In the genomic region with DNA sequence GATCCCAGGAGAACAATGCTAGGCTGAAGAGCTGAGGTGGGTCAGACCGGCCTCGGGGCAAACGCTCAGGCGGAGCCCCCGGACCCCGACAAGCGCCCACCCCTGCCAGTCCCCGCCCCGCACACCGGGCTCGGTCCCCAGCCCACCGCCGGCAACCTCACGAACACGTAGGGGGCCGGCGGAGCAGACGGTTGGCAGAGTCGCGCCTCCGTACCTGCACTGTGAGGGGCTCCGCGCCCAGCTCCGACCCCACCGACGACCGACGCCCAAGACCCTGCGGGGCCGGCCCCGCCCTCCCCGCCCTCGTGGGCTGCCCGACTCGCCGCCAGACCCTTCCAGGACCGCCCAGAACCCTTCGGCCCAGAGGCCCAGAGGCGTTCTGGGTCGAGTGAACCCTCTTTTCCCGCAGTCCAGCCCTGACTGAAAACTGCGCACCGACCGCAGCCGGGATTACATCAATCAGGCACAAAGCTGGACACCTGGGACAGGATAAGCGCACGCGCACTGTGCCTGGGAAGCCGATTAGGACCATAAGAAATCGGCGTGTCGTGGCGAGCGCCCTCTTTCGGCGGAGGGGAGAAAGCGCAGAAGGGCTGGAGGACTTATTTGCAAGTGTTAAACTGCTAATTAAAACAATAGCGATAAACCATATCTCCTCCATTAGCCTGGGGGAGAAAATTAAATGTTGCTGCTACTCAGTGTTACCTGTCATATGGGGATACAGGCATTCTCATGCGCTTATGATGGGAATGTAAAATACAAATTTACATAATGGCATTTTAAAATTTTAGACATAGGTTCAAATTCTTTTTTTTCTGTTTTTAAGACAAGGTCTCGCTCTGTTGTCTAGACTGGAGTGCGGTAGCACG, we compare ENCODE assay signal across 1 cellular context.
A peak's percentile ranks its signal among the peaks of the same experiment; 100 is the strongest.
TF ChIP-seq lines count a peak whose summit lies in the region.

No MANE protein-coding gene starts in this region.

TF ChIP-seq in HEK293, 187 proteins besides CTCF, POLR2A, EP300 and RAD21 (continued from another document and continues in another):
- TF ChIP-seq, protein P1, sequence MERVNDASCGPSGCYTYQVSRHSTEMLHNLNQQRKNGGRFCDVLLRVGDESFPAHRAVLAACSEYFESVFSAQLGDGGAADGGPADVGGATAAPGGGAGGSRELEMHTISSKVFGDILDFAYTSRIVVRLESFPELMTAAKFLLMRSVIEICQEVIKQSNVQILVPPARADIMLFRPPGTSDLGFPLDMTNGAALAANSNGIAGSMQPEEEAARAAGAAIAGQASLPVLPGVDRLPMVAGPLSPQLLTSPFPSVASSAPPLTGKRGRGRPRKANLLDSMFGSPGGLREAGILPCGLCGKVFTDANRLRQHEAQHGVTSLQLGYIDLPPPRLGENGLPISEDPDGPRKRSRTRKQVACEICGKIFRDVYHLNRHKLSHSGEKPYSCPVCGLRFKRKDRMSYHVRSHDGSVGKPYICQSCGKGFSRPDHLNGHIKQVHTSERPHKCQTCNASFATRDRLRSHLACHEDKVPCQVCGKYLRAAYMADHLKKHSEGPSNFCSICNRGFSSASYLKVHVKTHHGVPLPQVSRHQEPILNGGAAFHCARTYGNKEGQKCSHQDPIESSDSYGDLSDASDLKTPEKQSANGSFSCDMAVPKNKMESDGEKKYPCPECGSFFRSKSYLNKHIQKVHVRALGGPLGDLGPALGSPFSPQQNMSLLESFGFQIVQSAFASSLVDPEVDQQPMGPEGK (tag by site-specific recombination; IDR thresholded peaks at IDR 0.05) = peak; percentile 32; the same call in 1 of the 2 replicates
- TF ChIP-seq, protein P2, sequence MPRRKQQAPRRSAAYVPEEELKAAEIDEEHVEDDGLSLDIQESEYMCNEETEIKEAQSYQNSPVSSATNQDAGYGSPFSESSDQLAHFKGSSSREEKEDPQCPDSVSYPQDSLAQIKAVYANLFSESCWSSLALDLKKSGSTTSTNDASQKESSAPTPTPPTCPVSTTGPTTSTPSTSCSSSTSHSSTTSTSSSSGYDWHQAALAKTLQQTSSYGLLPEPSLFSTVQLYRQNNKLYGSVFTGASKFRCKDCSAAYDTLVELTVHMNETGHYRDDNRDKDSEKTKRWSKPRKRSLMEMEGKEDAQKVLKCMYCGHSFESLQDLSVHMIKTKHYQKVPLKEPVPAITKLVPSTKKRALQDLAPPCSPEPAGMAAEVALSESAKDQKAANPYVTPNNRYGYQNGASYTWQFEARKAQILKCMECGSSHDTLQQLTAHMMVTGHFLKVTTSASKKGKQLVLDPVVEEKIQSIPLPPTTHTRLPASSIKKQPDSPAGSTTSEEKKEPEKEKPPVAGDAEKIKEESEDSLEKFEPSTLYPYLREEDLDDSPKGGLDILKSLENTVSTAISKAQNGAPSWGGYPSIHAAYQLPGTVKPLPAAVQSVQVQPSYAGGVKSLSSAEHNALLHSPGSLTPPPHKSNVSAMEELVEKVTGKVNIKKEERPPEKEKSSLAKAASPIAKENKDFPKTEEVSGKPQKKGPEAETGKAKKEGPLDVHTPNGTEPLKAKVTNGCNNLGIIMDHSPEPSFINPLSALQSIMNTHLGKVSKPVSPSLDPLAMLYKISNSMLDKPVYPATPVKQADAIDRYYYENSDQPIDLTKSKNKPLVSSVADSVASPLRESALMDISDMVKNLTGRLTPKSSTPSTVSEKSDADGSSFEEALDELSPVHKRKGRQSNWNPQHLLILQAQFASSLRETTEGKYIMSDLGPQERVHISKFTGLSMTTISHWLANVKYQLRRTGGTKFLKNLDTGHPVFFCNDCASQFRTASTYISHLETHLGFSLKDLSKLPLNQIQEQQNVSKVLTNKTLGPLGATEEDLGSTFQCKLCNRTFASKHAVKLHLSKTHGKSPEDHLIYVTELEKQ (tag by site-specific recombination; IDR thresholded peaks at IDR 0.05; ENCODE audit: borderline replicate concordance) = no peak
- TF ChIP-seq KLF10 (tag by site-specific recombination; IDR thresholded peaks at IDR 0.05) (peak; percentile 50; the same call in 1 of the 2 replicates), ZNF610 (tag by site-specific recombination; IDR thresholded peaks at IDR 0.05; ENCODE audit: borderline replicate concordance) (no peak), ZSCAN23 (tag by site-specific recombination; IDR thresholded peaks at IDR 0.05) (no peak), ZNF837 (tag by site-specific recombination; IDR thresholded peaks at IDR 0.05) (no peak), ZNF184 (tag by site-specific recombination; IDR thresholded peaks at IDR 0.05) (no peak), HOXC10 (CRISPR knock-in tag; IDR thresholded peaks at IDR 0.05) (no peak), BCL11B (tag by site-specific recombination; IDR thresholded peaks at IDR 0.05; ENCODE audit: low read depth) (no peak), KLF1 (tag by site-specific recombination; IDR thresholded peaks at IDR 0.05) (peak; percentile 76), EGR2 (tag by site-specific recombination; IDR thresholded peaks at IDR 0.05; ENCODE audit: low read depth) (peak; percentile 24; the same call in 1 of the 2 replicates), ZNF394 (tag by site-specific recombination; IDR thresholded peaks at IDR 0.05; ENCODE audit: borderline replicate concordance) (no peak), ZFP69B (tag by site-specific recombination; IDR thresholded peaks at IDR 0.05) (no peak), ZNF211 (tag by site-specific recombination; IDR thresholded peaks at IDR 0.05; ENCODE audit: low read depth) (no peak), ZNF202 (tag by site-specific recombination; IDR thresholded peaks at IDR 0.05; ENCODE audit: borderline replicate concordance) (no peak), ZNF529 (tag by site-specific recombination; IDR thresholded peaks at IDR 0.05; ENCODE audit: insufficient replicate concordance) (no peak), TCF7L2 (IDR thresholded peaks at IDR 0.05; ENCODE audit: borderline replicate concordance, low read depth, low read length) (no peak), ZNF274 (IDR thresholded peaks at IDR 0.05; ENCODE audit: low read length) (no peak), ZNF274 (tag by site-specific recombination; IDR thresholded peaks at IDR 0.05; ENCODE audit: borderline replicate concordance) (no peak), ZNF596 (tag by site-specific recombination; IDR thresholded peaks at IDR 0.05) (no peak), ZNF302 (tag by site-specific recombination; IDR thresholded peaks at IDR 0.05; ENCODE audit: low read depth) (no peak), ZFP37 (tag by site-specific recombination; IDR thresholded peaks at IDR 0.05) (no peak), ZNF473 (tag by site-specific recombination; IDR thresholded peaks at IDR 0.05) (no peak), ZNF391 (tag by site-specific recombination; IDR thresholded peaks at IDR 0.05; ENCODE audit: borderline replicate concordance, low read depth) (no peak), FEZF1 (tag by site-specific recombination; IDR thresholded peaks at IDR 0.05) (no peak), ZNF530 (tag by site-specific recombination; IDR thresholded peaks at IDR 0.05; ENCODE audit: low read depth) (no peak), ZNF174 (tag by site-specific recombination; IDR thresholded peaks at IDR 0.05) (no peak)
- TF ChIP-seq, protein P3, sequence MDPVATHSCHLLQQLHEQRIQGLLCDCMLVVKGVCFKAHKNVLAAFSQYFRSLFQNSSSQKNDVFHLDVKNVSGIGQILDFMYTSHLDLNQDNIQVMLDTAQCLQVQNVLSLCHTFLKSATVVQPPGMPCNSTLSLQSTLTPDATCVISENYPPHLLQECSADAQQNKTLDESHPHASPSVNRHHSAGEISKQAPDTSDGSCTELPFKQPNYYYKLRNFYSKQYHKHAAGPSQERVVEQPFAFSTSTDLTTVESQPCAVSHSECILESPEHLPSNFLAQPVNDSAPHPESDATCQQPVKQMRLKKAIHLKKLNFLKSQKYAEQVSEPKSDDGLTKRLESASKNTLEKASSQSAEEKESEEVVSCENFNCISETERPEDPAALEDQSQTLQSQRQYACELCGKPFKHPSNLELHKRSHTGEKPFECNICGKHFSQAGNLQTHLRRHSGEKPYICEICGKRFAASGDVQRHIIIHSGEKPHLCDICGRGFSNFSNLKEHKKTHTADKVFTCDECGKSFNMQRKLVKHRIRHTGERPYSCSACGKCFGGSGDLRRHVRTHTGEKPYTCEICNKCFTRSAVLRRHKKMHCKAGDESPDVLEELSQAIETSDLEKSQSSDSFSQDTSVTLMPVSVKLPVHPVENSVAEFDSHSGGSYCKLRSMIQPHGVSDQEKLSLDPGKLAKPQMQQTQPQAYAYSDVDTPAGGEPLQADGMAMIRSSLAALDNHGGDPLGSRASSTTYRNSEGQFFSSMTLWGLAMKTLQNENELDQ (tag by site-specific recombination; IDR thresholded peaks at IDR 0.05; ENCODE audit: low read depth) = no peak
- TF ChIP-seq, protein P4, sequence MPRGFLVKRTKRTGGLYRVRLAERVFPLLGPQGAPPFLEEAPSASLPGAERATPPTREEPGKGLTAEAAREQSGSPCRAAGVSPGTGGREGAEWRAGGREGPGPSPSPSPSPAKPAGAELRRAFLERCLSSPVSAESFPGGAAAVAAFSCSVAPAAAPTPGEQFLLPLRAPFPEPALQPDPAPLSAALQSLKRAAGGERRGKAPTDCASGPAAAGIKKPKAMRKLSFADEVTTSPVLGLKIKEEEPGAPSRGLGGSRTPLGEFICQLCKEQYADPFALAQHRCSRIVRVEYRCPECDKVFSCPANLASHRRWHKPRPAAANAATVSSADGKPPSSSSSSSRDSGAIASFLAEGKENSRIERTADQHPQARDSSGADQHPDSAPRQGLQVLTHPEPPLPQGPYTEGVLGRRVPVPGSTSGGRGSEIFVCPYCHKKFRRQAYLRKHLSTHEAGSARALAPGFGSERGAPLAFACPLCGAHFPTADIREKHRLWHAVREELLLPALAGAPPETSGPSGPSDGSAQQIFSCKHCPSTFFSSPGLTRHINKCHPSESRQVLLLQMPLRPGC (tag by site-specific recombination; IDR thresholded peaks at IDR 0.05) = no peak
- TF ChIP-seq, protein P5, sequence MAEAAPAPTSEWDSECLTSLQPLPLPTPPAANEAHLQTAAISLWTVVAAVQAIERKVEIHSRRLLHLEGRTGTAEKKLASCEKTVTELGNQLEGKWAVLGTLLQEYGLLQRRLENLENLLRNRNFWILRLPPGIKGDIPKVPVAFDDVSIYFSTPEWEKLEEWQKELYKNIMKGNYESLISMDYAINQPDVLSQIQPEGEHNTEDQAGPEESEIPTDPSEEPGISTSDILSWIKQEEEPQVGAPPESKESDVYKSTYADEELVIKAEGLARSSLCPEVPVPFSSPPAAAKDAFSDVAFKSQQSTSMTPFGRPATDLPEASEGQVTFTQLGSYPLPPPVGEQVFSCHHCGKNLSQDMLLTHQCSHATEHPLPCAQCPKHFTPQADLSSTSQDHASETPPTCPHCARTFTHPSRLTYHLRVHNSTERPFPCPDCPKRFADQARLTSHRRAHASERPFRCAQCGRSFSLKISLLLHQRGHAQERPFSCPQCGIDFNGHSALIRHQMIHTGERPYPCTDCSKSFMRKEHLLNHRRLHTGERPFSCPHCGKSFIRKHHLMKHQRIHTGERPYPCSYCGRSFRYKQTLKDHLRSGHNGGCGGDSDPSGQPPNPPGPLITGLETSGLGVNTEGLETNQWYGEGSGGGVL (tag by site-specific recombination; IDR thresholded peaks at IDR 0.05) = no peak
- TF ChIP-seq, protein P6, sequence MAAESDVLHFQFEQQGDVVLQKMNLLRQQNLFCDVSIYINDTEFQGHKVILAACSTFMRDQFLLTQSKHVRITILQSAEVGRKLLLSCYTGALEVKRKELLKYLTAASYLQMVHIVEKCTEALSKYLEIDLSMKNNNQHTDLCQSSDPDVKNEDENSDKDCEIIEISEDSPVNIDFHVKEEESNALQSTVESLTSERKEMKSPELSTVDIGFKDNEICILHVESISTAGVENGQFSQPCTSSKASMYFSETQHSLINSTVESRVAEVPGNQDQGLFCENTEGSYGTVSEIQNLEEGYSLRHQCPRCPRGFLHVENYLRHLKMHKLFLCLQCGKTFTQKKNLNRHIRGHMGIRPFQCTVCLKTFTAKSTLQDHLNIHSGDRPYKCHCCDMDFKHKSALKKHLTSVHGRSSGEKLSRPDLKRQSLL (tag by site-specific recombination; IDR thresholded peaks at IDR 0.05) = no peak
- TF ChIP-seq, protein P7, sequence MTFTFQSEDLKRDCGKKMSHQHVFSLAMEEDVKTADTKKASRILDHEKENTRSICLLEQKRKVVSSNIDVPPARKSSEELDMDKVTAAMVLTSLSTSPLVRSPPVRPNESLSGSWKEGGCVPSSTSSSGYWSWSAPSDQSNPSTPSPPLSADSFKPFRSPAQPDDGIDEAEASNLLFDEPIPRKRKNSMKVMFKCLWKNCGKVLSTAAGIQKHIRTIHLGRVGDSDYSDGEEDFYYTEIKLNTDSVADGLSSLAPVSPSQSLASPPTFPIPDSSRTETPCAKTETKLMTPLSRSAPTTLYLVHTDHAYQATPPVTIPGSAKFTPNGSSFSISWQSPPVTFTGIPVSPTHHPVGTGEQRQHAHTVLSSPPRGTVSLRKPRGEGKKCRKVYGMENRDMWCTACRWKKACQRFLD (tag by site-specific recombination; IDR thresholded peaks at IDR 0.05) = no peak
- TF ChIP-seq, protein P8, sequence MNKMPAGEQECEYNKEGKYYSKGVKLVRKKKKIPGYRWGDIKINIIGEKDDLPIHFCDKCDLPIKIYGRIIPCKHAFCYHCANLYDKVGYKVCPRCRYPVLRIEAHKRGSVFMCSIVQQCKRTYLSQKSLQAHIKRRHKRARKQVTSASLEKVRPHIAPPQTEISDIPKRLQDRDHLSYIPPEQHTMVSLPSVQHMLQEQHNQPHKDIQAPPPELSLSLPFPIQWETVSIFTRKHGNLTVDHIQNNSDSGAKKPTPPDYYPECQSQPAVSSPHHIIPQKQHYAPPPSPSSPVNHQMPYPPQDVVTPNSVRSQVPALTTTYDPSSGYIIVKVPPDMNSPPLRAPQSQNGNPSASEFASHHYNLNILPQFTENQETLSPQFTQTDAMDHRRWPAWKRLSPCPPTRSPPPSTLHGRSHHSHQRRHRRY (tag by site-specific recombination; IDR thresholded peaks at IDR 0.05) = no peak
